16 cellular contexts compared by ENCODE assay signal in genomic region chr6:26563488-26563887, GRCh38. TPM values are rescaled to one million over a fixed set of nuclear protein-coding genes. Genes with fewer than 3 reads are reported as not detected.
A peak's percentile ranks its signal among the peaks of the same experiment; 100 is the strongest.
DNase-seq lines count a peak whose midpoint lies in the region; ATAC-seq, FAIRE-seq and TF ChIP-seq lines count a peak whose summit lies in the region.
"Had no signal": no experiment of that assay in that cellular context is flagged by ENCODE, and none has a peak within 500 bp of the region (broad histone marks: within the 10 kb centered on the region; RNA-seq: fewer than 3 reads in every experiment).

No MANE protein-coding gene starts in this region.

- H3K27me3 ChIP-seq in OCI-LY1 (ENCODE audit: insufficient read depth, low read length) (no peaks in the 10 kb centered on the region), GM12878 (replicated peaks in 1 of 2; ENCODE audit: control insufficient read depth in 2 of 2, insufficient read depth in 2 of 2, low read length in 1 of 2) (no peaks in the 10 kb centered on the region), breast epithelium (no peaks in the 10 kb centered on the region)
- no peaks in the 10 kb centered on the region for H3K27me3 ChIP-seq in naive thymus-derived CD4-positive, alpha-beta T cell (ENCODE audit: control insufficient read depth in 2 of 2, insufficient read depth in 2 of 2, low read length in 2 of 2)

- no peaks in the 10 kb centered on the region for H4K20me1 ChIP-seq in OCI-LY1 (ENCODE audit: insufficient read depth, low read length)
- no peaks in the 10 kb centered on the region for H4K20me1 ChIP-seq in GM12878 (ENCODE audit: control insufficient read depth, insufficient read depth)

- TF ChIP-seq CTCF in OCI-LY1 (IDR thresholded peaks at IDR 0.05; ENCODE audit: low read length) = no peak
- TF ChIP-seq CTCF in GM12878 (IDR thresholded peaks at IDR 0.05 in 2 of 3, conservative IDR thresholded peaks at IDR 0.05 in 1 of 3; ENCODE audit: control insufficient read depth in 2 of 3, extremely low read depth in 1 of 3, insufficient read depth in 1 of 3, low read depth in 3 of 3, low read length in 3 of 3) = no peak
- TF ChIP-seq CTCF in breast epithelium (IDR thresholded peaks at IDR 0.05) = no peak

- no peaks in the 10 kb centered on the region for H3K9me3 Mint-ChIP-seq in activated naive CD4-positive, alpha-beta T cell treated with anti-CD3 and anti-CD28 coated beads, Interleukin-2, amount 50 U/mL, for 24 hours
- no peaks in the 10 kb centered on the region for H3K9me3 Mint-ChIP-seq in activated naive CD4-positive, alpha-beta T cell treated with anti-CD3 and anti-CD28 coated beads, Interleukin-2, amount 10 ng/mL, durations not matched to agents 7 days and 5 days
- peaks cover 0 to 6% (median 0%) of the 10 kb centered on the region in 11 donors for H3K9me3 Mint-ChIP-seq in naive thymus-derived CD4-positive, alpha-beta T cell

- 48% methylated on average over 6 of the region's 6 CpGs for WGBS in GM12878 (ENCODE audit: insufficient coverage, insufficient replicate concordance, low lambda C conversion rate, missing lambda C conversion rate)

- H3K4me2 ChIP-seq in OCI-LY1 (ENCODE audit: low read length) = peak overlapping the region; percentile 37; the same call in 1 of the 2 replicates
- H3K4me2 ChIP-seq in GM12878 (ENCODE audit: control insufficient read depth, insufficient read depth) = no peak overlapping the region

- no peaks in the 10 kb centered on the region for H3K36me3 Mint-ChIP-seq in activated naive CD4-positive, alpha-beta T cell treated with anti-CD3 and anti-CD28 coated beads, Interleukin-2, amount 50 U/mL, for 24 hours
- H3K36me3 Mint-ChIP-seq in activated naive CD4-positive, alpha-beta T cell treated with anti-CD3 and anti-CD28 coated beads, Interleukin-2, amount 10 ng/mL, durations not matched to agents 7 days and 5 days = peaks cover 2% of the 10 kb centered on the region
- H3K36me3 Mint-ChIP-seq in naive thymus-derived CD4-positive, alpha-beta T cell = peaks cover 0 to 2% (median 0%) of the 10 kb centered on the region in 5 donors
- H3K36me3 Mint-ChIP-seq: CD14-positive monocyte had no signal

- POLR2A ChIA-PET in GM12878 (lab: Charles Lee) = interaction anchor here (1.0 to 2.3 kb wide), 2 partner anchors 9 to 13 kb away, joined by 3 to 11 read pairs; no protein-coding TSS in a partner anchor
- POLR2A ChIA-PET in naive thymus-derived CD4-positive, alpha-beta T cell (lab: Charles Lee) = interaction anchor here (0.7 to 8.7 kb wide), 4 partner anchors 9 to 222 kb away, joined by 3 to 83 read pairs (median 4); partner anchors contain the start of gene HMGN4

- no peaks in the 10 kb centered on the region for H3K79me2 ChIP-seq in OCI-LY1 (ENCODE audit: insufficient read depth, low read length)
- no peaks in the 10 kb centered on the region for H3K79me2 ChIP-seq in GM12878 (ENCODE audit: control insufficient read depth, insufficient read depth, low read length)

- H3K9me3 ChIP-seq in OCI-LY1 (ENCODE audit: low read length) = no peaks in the 10 kb centered on the region
- H3K9me3 ChIP-seq in GM12878 (replicated peaks; ENCODE audit: control insufficient read depth, insufficient read depth, low read length) = no peaks in the 10 kb centered on the region; the same call in 2 of the 3 replicates
- no peaks in the 10 kb centered on the region for H3K9me3 ChIP-seq in naive thymus-derived CD4-positive, alpha-beta T cell (ENCODE audit: control insufficient read depth in 2 of 3, low read length in 3 of 3)
- no peaks in the 10 kb centered on the region for H3K9me3 ChIP-seq in breast epithelium
- H3K9me3 ChIP-seq: Caco-2 had no signal

- H3K4me1 Mint-ChIP-seq in activated naive CD4-positive, alpha-beta T cell treated with anti-CD3 and anti-CD28 coated beads, Interleukin-2, amount 50 U/mL, for 24 hours = peaks cover 5% of the 10 kb centered on the region
- H3K4me1 Mint-ChIP-seq in activated naive CD4-positive, alpha-beta T cell treated with anti-CD3 and anti-CD28 coated beads, Interleukin-2, amount 10 ng/mL, durations not matched to agents 7 days and 5 days = peaks cover 5% of the 10 kb centered on the region
- peaks cover 0 to 12% (median 2%) of the 10 kb centered on the region in 7 donors for H3K4me1 Mint-ChIP-seq in naive thymus-derived CD4-positive, alpha-beta T cell

- intact Hi-C loops in GM12878 (cut with micrococcal nuclease; ENCODE audit: unreplicated experiment) (no loop called here), breast epithelium (cut with DNase I; ENCODE audit: low total_unique reads) (no loop called here)
- intact Hi-C loops in naive thymus-derived CD4-positive, alpha-beta T cell (cut with micrococcal nuclease) = no loop called here

- no peak for TF ChIP-seq RAD21 in GM12878 (IDR thresholded peaks at IDR 0.05; ENCODE audit: insufficient read depth, low read depth, low read length)

- ATAC-seq in GM12878 (no peak), GM21367 (IDR thresholded peaks at IDR 0.05; ENCODE audit: unreplicated experiment) (no peak)
- ATAC-seq in naive thymus-derived CD4-positive, alpha-beta T cell = no peak
- ATAC-seq: HCT116 had no signal

- H3K4me3 ChIP-seq in OCI-LY1 (ENCODE audit: low read depth, low read length, poor library complexity, severe bottlenecking) = no peak overlapping the region
- no peak overlapping the region for H3K4me3 ChIP-seq in GM12878
- no peak overlapping the region for H3K4me3 ChIP-seq in naive thymus-derived CD4-positive, alpha-beta T cell (ENCODE audit: low read length)
- H3K4me3 ChIP-seq in breast epithelium = no peak overlapping the region

- peaks cover 18% of the 10 kb centered on the region for H3K4me1 ChIP-seq in OCI-LY1 (ENCODE audit: insufficient read depth, low read length, severe bottlenecking)
- no peaks in the 10 kb centered on the region; the same call in 1 of the 2 replicates for H3K4me1 ChIP-seq in GM12878 (ENCODE audit: control insufficient read depth, insufficient read depth, low read length)
- no peaks in the 10 kb centered on the region for H3K4me1 ChIP-seq in naive thymus-derived CD4-positive, alpha-beta T cell (ENCODE audit: control insufficient read depth in 2 of 2, insufficient read depth in 2 of 2, low read length in 2 of 2)
- no peaks in the 10 kb centered on the region for H3K4me1 ChIP-seq in breast epithelium
- H3K4me1 ChIP-seq: Caco-2 had no signal

- H3K36me3 ChIP-seq in OCI-LY1 (ENCODE audit: insufficient read depth, low read length) = no peaks in the 10 kb centered on the region
- H3K36me3 ChIP-seq in GM12878 (ENCODE audit: control insufficient read depth in 2 of 2, insufficient read depth in 2 of 2, low read length in 1 of 2) = no peaks in the 10 kb centered on the region
- no peaks in the 10 kb centered on the region for H3K36me3 ChIP-seq in naive thymus-derived CD4-positive, alpha-beta T cell (ENCODE audit: control insufficient read depth in 2 of 3, insufficient read depth in 3 of 3, low read length in 3 of 3)
- no peaks in the 10 kb centered on the region for H3K36me3 ChIP-seq in breast epithelium

- peak overlapping the region; percentile 48 for H3K27ac Mint-ChIP-seq in activated naive CD4-positive, alpha-beta T cell treated with anti-CD3 and anti-CD28 coated beads, Interleukin-2, amount 50 U/mL, for 24 hours
- H3K27ac Mint-ChIP-seq in activated naive CD4-positive, alpha-beta T cell treated with anti-CD3 and anti-CD28 coated beads, Interleukin-2, amount 10 ng/mL, durations not matched to agents 7 days and 5 days = no peak overlapping the region
- H3K27ac Mint-ChIP-seq in naive thymus-derived CD4-positive, alpha-beta T cell = no peak overlapping the region
- H3K27ac Mint-ChIP-seq: CD14-positive monocyte had no signal

- no TSS peak for BruUV-seq in GM12878 (replicated peaks; lab: Mats Ljungman, UMichigan)

- peaks cover under 1% of the 10 kb centered on the region for H3K27me3 Mint-ChIP-seq in activated naive CD4-positive, alpha-beta T cell treated with anti-CD3 and anti-CD28 coated beads, Interleukin-2, amount 50 U/mL, for 24 hours
- peaks cover 10% of the 10 kb centered on the region for H3K27me3 Mint-ChIP-seq in activated naive CD4-positive, alpha-beta T cell treated with anti-CD3 and anti-CD28 coated beads, Interleukin-2, amount 10 ng/mL, durations not matched to agents 7 days and 5 days
- peaks cover 0 to 16% (median 0%) of the 10 kb centered on the region in 5 donors for H3K27me3 Mint-ChIP-seq in naive thymus-derived CD4-positive, alpha-beta T cell

- FAIRE-seq in GM12878 (lab: Jason Lieb, UNC) = no peak
- FAIRE-seq: GM12891, H54 had no signal

- CTCF ChIA-PET in activated naive CD4-positive, alpha-beta T cell treated with anti-CD3 and anti-CD28 coated beads, Interleukin-2, amount 10 ng/mL, durations not matched to agents 7 days and 5 days (lab: Charles Lee) = interaction anchor here (2.0 to 2.2 kb wide), 2 partner anchors 32 to 222 kb away, joined by 7 to 9 read pairs; no protein-coding TSS in a partner anchor
- CTCF ChIA-PET in GM12878 (lab: Yijun Ruan, JAX) = interaction anchor here (0.9 to 1.4 kb wide), 4 partner anchors 9 to 32 kb away, joined by 4 to 6 read pairs (median 5); no protein-coding TSS in a partner anchor
- CTCF ChIA-PET in naive thymus-derived CD4-positive, alpha-beta T cell (lab: Charles Lee) = interaction anchor here (0.5 to 2.1 kb wide), 2 partner anchors 9 to 218 kb away, joined by 3 to 4 read pairs; no protein-coding TSS in a partner anchor

- H3K9me2 ChIP-seq in OCI-LY1 (ENCODE audit: low read depth, low read length) = no peaks in the 10 kb centered on the region

- H2AFZ ChIP-seq in OCI-LY1 (ENCODE audit: low read length) = no peak overlapping the region
- H2AFZ ChIP-seq in GM12878 (ENCODE audit: control insufficient read depth, low read depth, low read length) = peak overlapping the region; percentile 29; the same call in 1 of the 2 replicates

- H3F3A ChIP-seq in OCI-LY1 (ENCODE audit: insufficient read depth, low read length) = 0 out of 2 replicates have a peak, but pooled peaks cover 3% of the 10 kb centered on the region

- RAD21 ChIA-PET in GM12878 (lab: Charles Lee; ENCODE audit: unreplicated experiment) = interaction anchor here (0.8 to 1.3 kb wide), 2 partner anchors 10 to 232 kb away, joined by 3 to 7 read pairs; no protein-coding TSS in a partner anchor

- no peak for DNase-seq in activated naive CD4-positive, alpha-beta T cell treated with anti-CD3 and anti-CD28 coated beads, Interleukin-2, amount 10 ng/mL, durations not matched to agents 7 days and 5 days
- no peak for DNase-seq in GM12878 (ENCODE audit: low read depth, low spot score)
- no peak for DNase-seq in naive thymus-derived CD4-positive, alpha-beta T cell
- DNase-seq in breast epithelium (ENCODE audit: low spot score in 2 of 2) = no peak
- DNase-seq: Caco-2; CD8-positive, alpha-beta memory T cell; IMR-90; KG1 had no signal

- SMC1A ChIA-PET in GM12878 (lab: Charles Lee; ENCODE audit: uncharacterized antibody, unreplicated experiment) = interaction anchor here (0.9 to 2.4 kb wide), 5 partner anchors 10 to 341 kb away, joined by 3 to 16 read pairs (median 3); no protein-coding TSS in a partner anchor

- H3K9ac ChIP-seq in OCI-LY1 (ENCODE audit: low read length) = no peak overlapping the region
- H3K9ac ChIP-seq in GM12878 (ENCODE audit: control insufficient read depth, insufficient read depth, low read length) = no peak overlapping the region

- no peak overlapping the region for H3K4me3 Mint-ChIP-seq in activated naive CD4-positive, alpha-beta T cell treated with anti-CD3 and anti-CD28 coated beads, Interleukin-2, amount 50 U/mL, for 24 hours
- no peak overlapping the region for H3K4me3 Mint-ChIP-seq in activated naive CD4-positive, alpha-beta T cell treated with anti-CD3 and anti-CD28 coated beads, Interleukin-2, amount 10 ng/mL, durations not matched to agents 7 days and 5 days
- H3K4me3 Mint-ChIP-seq in naive thymus-derived CD4-positive, alpha-beta T cell = no peak overlapping the region
- H3K4me3 Mint-ChIP-seq: CD14-positive monocyte had no signal

- TF ChIP-seq POLR2A in GM12878 (IDR thresholded peaks at IDR 0.05; ENCODE audit: low read depth, low read length) (no peak), breast epithelium (IDR thresholded peaks at IDR 0.05) (no peak)

- H3K27ac ChIP-seq in OCI-LY1 (ENCODE audit: low read depth, low read length, poor library complexity, severe bottlenecking) = no peak overlapping the region
- no peak overlapping the region for H3K27ac ChIP-seq in GM12878 (ENCODE audit: control insufficient read depth, insufficient read depth)
- no peak overlapping the region for H3K27ac ChIP-seq in naive thymus-derived CD4-positive, alpha-beta T cell (ENCODE audit: low read depth, low read length)
- no peak overlapping the region for H3K27ac ChIP-seq in breast epithelium
- H3K27ac ChIP-seq: 22Rv1 had no signal

- in situ Hi-C loops in GM12878 (cut with MboI) = no loop called here

- TF ChIP-seq EP300 in GM12878 (IDR thresholded peaks at IDR 0.05; ENCODE audit: borderline replicate concordance in 1 of 2, control insufficient read depth in 1 of 2, low read depth in 2 of 2, low read length in 2 of 2) = no peak

RNA-seq across cellular contexts. Expression of gene HMGN4, which starts 25.3 kb away (rescaled TPM):
- 28.9 and 31.1 TPM in 2 replicates for total RNA-seq in GM12878 (2013; cell fraction: nucleolus; rRNA removed)
- total RNA-seq in GM12878 (2014; rRNA removed) (73.9 and 90.7 TPM in 2 replicates), GM12878 (2014; rRNA removed; fragmentation: Illumina TruSeq; extraction: Trizol) (99.0 and 99.1 TPM in 2 replicates), GM12878 (2021) (64.2 and 67.2 TPM in 2 replicates), breast epithelium (10 to 100 TPM; 57.0 to 96.6 (median 82.6) TPM)
- polyA plus RNA-seq in GM12878 (2011; ENCODE audit: low read depth) = 45.4 TPM
- polyA plus RNA-seq in GM12878 (2011; rRNA removed) (79.5 and 112 TPM in 2 replicates), GM12878 (2014; fragmentation: Illumina TruSeq; extraction: Trizol) (87.4 and 98.8 TPM in 2 replicates), GM12878 (2014; fragmentation: Nextera tagmentation; extraction: Ambion mirVana) (10 to 100 TPM; 26.7 to 31.2 TPM), GM12878 (2014; rRNA removed) (54.6 and 71.6 TPM in 2 replicates), GM12878 (2016; fragmentation: Nextera tagmentation; extraction: Ambion mirVana) (10 to 100 TPM; 85.8 to 88.6 TPM)
- 53.2 and 53.3 TPM in 2 replicates for polyA plus RNA-seq in GM12878 (2011; cell fraction: cytosol; rRNA removed)
- polyA plus RNA-seq in GM12878 (2011; cell fraction: nucleus; rRNA removed) = 25.6 and 31.0 TPM in 2 replicates
- 40.3 and 60.7 TPM in 2 replicates for polyA plus RNA-seq in GM12878 (2012)
- 45.3 and 47.3 TPM in 2 replicates for polyA minus RNA-seq in GM12878 (2011; rRNA and poly(A)+ RNA removed)
- polyA minus RNA-seq in GM12878 (2011; cell fraction: cytosol; rRNA and poly(A)+ RNA removed) = 13.1 and 21.7 TPM in 2 replicates
- 4.3 and 7.9 TPM in 2 replicates for polyA minus RNA-seq in GM12878 (2011; cell fraction: nucleus; rRNA and poly(A)+ RNA removed)
- 10 to 100 TPM; 37.6 to 96.0 (median 81.7) TPM for total RNA-seq in naive thymus-derived CD4-positive, alpha-beta T cell
- polyA plus RNA-seq in naive thymus-derived CD4-positive, alpha-beta T cell = 100 to 1,000 TPM; 122 to 154 TPM

RNA-seq across cellular contexts. Expression of gene ABT1, which starts 33.3 kb away (rescaled TPM):
- total RNA-seq in GM12878 (2013; cell fraction: nucleolus; rRNA removed) = 19.2 and 19.7 TPM in 2 replicates
- 33.5 and 37.1 TPM in 2 replicates for total RNA-seq in GM12878 (2014; rRNA removed)
- 19.4 and 21.5 TPM in 2 replicates for total RNA-seq in GM12878 (2014; rRNA removed; fragmentation: Illumina TruSeq; extraction: Trizol)
- 27.3 and 27.5 TPM in 2 replicates for total RNA-seq in GM12878 (2021)
- polyA plus RNA-seq in GM12878 (2011; ENCODE audit: low read depth) = 9.1 TPM
- 22.5 and 29.1 TPM in 2 replicates for polyA plus RNA-seq in GM12878 (2011; rRNA removed)
- polyA plus RNA-seq in GM12878 (2011; cell fraction: cytosol; rRNA removed) = 32.1 and 42.6 TPM in 2 replicates
- 19.3 and 23.6 TPM in 2 replicates for polyA plus RNA-seq in GM12878 (2011; cell fraction: nucleus; rRNA removed)
- polyA plus RNA-seq in GM12878 (2012) = 15.4 and 17.1 TPM in 2 replicates
- polyA plus RNA-seq in GM12878 (2014; fragmentation: Illumina TruSeq; extraction: Trizol) = 8.4 and 15.4 TPM in 2 replicates
- polyA plus RNA-seq in GM12878 (2014; fragmentation: Nextera tagmentation; extraction: Ambion mirVana) = 10 to 100 TPM in 1 of 2 experiments, 1 to 10 TPM in 1; 8.4 to 11.3 TPM
- polyA plus RNA-seq in GM12878 (2014; rRNA removed) = 35.7 and 36.9 TPM in 2 replicates
- 10 to 100 TPM; 42.5 to 43.5 TPM for polyA plus RNA-seq in GM12878 (2016; fragmentation: Nextera tagmentation; extraction: Ambion mirVana)
- polyA minus RNA-seq in GM12878 (2011; rRNA and poly(A)+ RNA removed) = 13.5 and 22.0 TPM in 2 replicates
- 6.9 and 7.8 TPM in 2 replicates for polyA minus RNA-seq in GM12878 (2011; cell fraction: cytosol; rRNA and poly(A)+ RNA removed)
- 20.7 and 25.6 TPM in 2 replicates for polyA minus RNA-seq in GM12878 (2011; cell fraction: nucleus; rRNA and poly(A)+ RNA removed)
- total RNA-seq in naive thymus-derived CD4-positive, alpha-beta T cell = 10 to 100 TPM; 23.3 to 37.5 (median 35.0) TPM
- polyA plus RNA-seq in naive thymus-derived CD4-positive, alpha-beta T cell = 10 to 100 TPM; 39.4 to 44.8 TPM
- total RNA-seq in breast epithelium = 10 to 100 TPM; 13.8 to 19.5 (median 18.0) TPM
